1 cellular context compared by ENCODE assay signal in the genomic region with DNA sequence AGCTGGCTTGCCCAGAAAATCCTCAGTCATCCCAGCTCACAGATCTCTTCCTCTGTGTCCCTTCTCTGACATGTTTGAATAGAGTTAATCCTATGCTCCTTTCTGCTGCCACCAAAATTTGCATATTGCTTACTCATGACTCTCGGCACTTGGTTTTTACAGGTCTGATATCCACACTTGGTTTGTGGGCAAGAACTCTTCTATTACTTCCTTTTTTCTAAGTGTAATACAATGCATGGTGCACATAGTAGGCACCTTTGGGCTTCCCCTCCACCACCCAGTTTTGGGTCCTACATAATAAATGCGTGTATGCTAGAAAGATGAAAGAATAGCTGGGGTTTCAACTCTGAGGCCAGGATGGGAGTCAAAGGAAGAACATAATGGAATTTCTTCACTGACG.
TF ChIP-seq lines count a peak whose summit lies in the region.

No MANE protein-coding gene starts in this region.

TF ChIP-seq in HepG2, 621 proteins besides CTCF, POLR2A, EP300 and RAD21 (continued from another document):
- no peak for TF ChIP-seq SNRNP70 (IDR thresholded peaks at IDR 0.05; ENCODE audit: low read depth, low read length)
- no peak for TF ChIP-seq SMAD3 (CRISPR knock-in tag; IDR thresholded peaks at IDR 0.05)
- TF ChIP-seq KAT2B (IDR thresholded peaks at IDR 0.05; ENCODE audit: borderline replicate concordance, low read depth, low read length), result no peak
- no peak for TF ChIP-seq GTF3A (CRISPR knock-in tag; conservative IDR thresholded peaks at IDR 0.05)
- TF ChIP-seq ATRX (CRISPR knock-in tag; IDR thresholded peaks at IDR 0.05; ENCODE audit: borderline replicate concordance), result no peak
- TF ChIP-seq MEF2D (CRISPR knock-in tag; IDR thresholded peaks at IDR 0.05), result no peak
